ENCODE assay signal across 10 cellular contexts in genomic region chr3:101963902-101964362, GRCh38.
DNase-seq lines count a peak whose midpoint lies in the region; ATAC-seq and TF ChIP-seq lines count a peak whose summit lies in the region.
"Had no signal": no experiment of that assay in that cellular context is flagged by ENCODE, and none has a peak within 500 bp of the region (broad histone marks: within the 10 kb centered on the region; RNA-seq: fewer than 3 reads in every experiment).

No MANE protein-coding gene starts in this region.

- peak; percentile 21 to 32 for DNase-seq in activated CD4-positive, alpha-beta T cell treated with anti-CD3 and anti-CD28 coated beads for 4 hours
- DNase-seq in activated CD4-positive, alpha-beta T cell treated with anti-CD3 and anti-CD28 coated beads, Interleukin-2, amount 10 ng/mL, durations not matched to agents 7 days and 5 days: no peak
- DNase-seq in RWPE1 (ENCODE audit: low spot score) (peak; percentile 58), DMS79 treated with DMSO at 0.1 percent for 48 hours (lab: John Stamatoyannopoulos, UW) (no peak), islet precursor cell (no peak)
- peak; percentile 30 for DNase-seq in stimulated activated CD4-positive, alpha-beta T cell treated with anti-CD3 and anti-CD28 coated beads, Interleukin-4, amount 100 ng/mL, for 24 hours
- DNase-seq: NCI-H82 had no signal

- peaks cover 6% of the 10 kb centered on the region for H3K4me1 Mint-ChIP-seq in activated CD4-positive, alpha-beta T cell treated with anti-CD3 and anti-CD28 coated beads, Interleukin-2, amount 10 ng/mL, durations not matched to agents 7 days and 5 days

- no peaks in the 10 kb centered on the region for H3K36me3 ChIP-seq in esophagus (ENCODE audit: control insufficient read depth in 2 of 2, insufficient read depth in 2 of 2, low read length in 1 of 2)

- WGBS in esophagus, 2 donors: 56 to 58% methylated on average over 3 of the region's 3 CpGs

- H3K4me3 Mint-ChIP-seq in activated CD4-positive, alpha-beta T cell treated with anti-CD3 and anti-CD28 coated beads, Interleukin-2, amount 10 ng/mL, durations not matched to agents 7 days and 5 days: no peak overlapping the region
- H3K4me3 Mint-ChIP-seq: IgD-negative memory B cell had no signal

- POLR2A ChIA-PET in activated CD4-positive, alpha-beta T cell treated with anti-CD3 and anti-CD28 coated beads, Interleukin-2, amount 10 ng/mL, durations not matched to agents 7 days and 5 days (lab: Charles Lee): interaction anchor here (0.6 kb wide), 1 partner anchor 94 kb away, joined by 3 read pairs; no protein-coding TSS in a partner anchor
- POLR2A ChIA-PET in RWPE1 (lab: Yijun Ruan, JAX; ENCODE audit: low non-redundant PET): interaction anchor here (0.7 kb wide), 1 partner anchor 21 kb away, joined by 3 read pairs; no protein-coding TSS in a partner anchor

- no peak overlapping the region for H3K27ac Mint-ChIP-seq in activated CD4-positive, alpha-beta T cell treated with anti-CD3 and anti-CD28 coated beads, Interleukin-2, amount 10 ng/mL, durations not matched to agents 7 days and 5 days
- H3K27ac Mint-ChIP-seq: IgD-negative memory B cell had no signal

- no peaks in the 10 kb centered on the region for H3K9me3 Mint-ChIP-seq in activated CD4-positive, alpha-beta T cell treated with anti-CD3 and anti-CD28 coated beads, Interleukin-2, amount 10 ng/mL, durations not matched to agents 7 days and 5 days
- H3K9me3 Mint-ChIP-seq: IgD-negative memory B cell had no signal

- H3K36me3 Mint-ChIP-seq in activated CD4-positive, alpha-beta T cell treated with anti-CD3 and anti-CD28 coated beads, Interleukin-2, amount 10 ng/mL, durations not matched to agents 7 days and 5 days (ENCODE audit: low read depth): peaks cover 2% of the 10 kb centered on the region

- no peak for ATAC-seq in HG02623 (IDR thresholded peaks at IDR 0.05; ENCODE audit: unreplicated experiment)

- no peaks in the 10 kb centered on the region for H3K27me3 ChIP-seq in esophagus (ENCODE audit: control insufficient read depth in 1 of 2, insufficient read depth in 2 of 2, low read length in 2 of 2)

- no peak for TF ChIP-seq CTCF in RWPE1 (conservative IDR thresholded peaks at IDR 0.05; ENCODE audit: low read depth)

- H3K27ac ChIP-seq in RWPE1: no peak overlapping the region
- peak overlapping the region; percentile 79 to 85 for H3K27ac ChIP-seq in esophagus (ENCODE audit: low read depth in 2 of 2, low read length in 1 of 2)

- H3K9me3 ChIP-seq in esophagus (ENCODE audit: control insufficient read depth in 2 of 2, insufficient read depth in 1 of 2, low read depth in 1 of 2, low read length in 1 of 2): no peaks in the 10 kb centered on the region

- H3K27me3 Mint-ChIP-seq in activated CD4-positive, alpha-beta T cell treated with anti-CD3 and anti-CD28 coated beads, Interleukin-2, amount 10 ng/mL, durations not matched to agents 7 days and 5 days: peaks cover 5% of the 10 kb centered on the region
- H3K27me3 Mint-ChIP-seq: IgD-negative memory B cell had no signal

- CTCF ChIA-PET in activated CD4-positive, alpha-beta T cell treated with anti-CD3 and anti-CD28 coated beads, Interleukin-2, amount 10 ng/mL, durations not matched to agents 7 days and 5 days (lab: Charles Lee): interaction anchor here (1.0 to 1.5 kb wide), 3 partner anchors 12 to 31 kb away, joined by 3 to 7 read pairs (median 4); no protein-coding TSS in a partner anchor
- CTCF ChIA-PET in RWPE1 (lab: Yijun Ruan, JAX): no interaction called here

- no peak overlapping the region for H3K4me3 ChIP-seq in esophagus (ENCODE audit: low read depth in 1 of 2, low read length in 2 of 2)

- peaks cover 0 to 3% of the 10 kb centered on the region in 2 donors for H3K4me1 ChIP-seq in esophagus (ENCODE audit: control insufficient read depth in 2 of 2, insufficient read depth in 2 of 2, low read length in 1 of 2)

Comparison
In these comparisons a context has a peak if more than half of its experiments do, and no peak if none do; other contexts are left out.
1. DNase-seq: peak in activated CD4-positive, alpha-beta T cell treated with anti-CD3 and anti-CD28 coated beads for 4 hours (2 of 2), RWPE1 (single experiment) and stimulated activated CD4-positive, alpha-beta T cell treated with anti-CD3 and anti-CD28 coated beads, Interleukin-4, amount 100 ng/mL, for 24 hours (single experiment); none in activated CD4-positive, alpha-beta T cell treated with anti-CD3 and anti-CD28 coated beads, Interleukin-2, amount 10 ng/mL, durations not matched to agents 7 days and 5 days (single experiment), DMS79 treated with DMSO at 0.1 percent for 48 hours (single experiment) and islet precursor cell (single experiment).